Comparison of ENCODE assay signal across 1 cellular context in genomic region chr4:73725499-73725898, GRCh38.
TF ChIP-seq lines count a peak whose summit lies in the region.

No MANE protein-coding gene starts in this region.

TF ChIP-seq in endothelial cell of umbilical vein, 7 proteins besides CTCF, POLR2A, EP300 and RAD21:
- no peak for TF ChIP-seq JUN (IDR thresholded peaks at IDR 0.05; ENCODE audit: borderline replicate concordance, insufficient read depth, insufficient read length, low read depth)
- no peak for TF ChIP-seq MYC (IDR thresholded peaks at IDR 0.05; ENCODE audit: low read depth, low read length)
- TF ChIP-seq EZH2 (IDR thresholded peaks at IDR 0.05; ENCODE audit: borderline replicate concordance, low read depth, low read length, severe bottlenecking) = no peak
- TF ChIP-seq POLR2AphosphoS5 (IDR thresholded peaks at IDR 0.05; ENCODE audit: insufficient read depth, low read depth, low read length) = no peak
- TF ChIP-seq MAX (IDR thresholded peaks at IDR 0.05; ENCODE audit: insufficient read depth, insufficient read length) = no peak
- no peak for TF ChIP-seq FOS (IDR thresholded peaks at IDR 0.05; ENCODE audit: borderline replicate concordance, insufficient read depth, low read length)
- TF ChIP-seq GATA2 (IDR thresholded peaks at IDR 0.05; ENCODE audit: insufficient read depth, insufficient read length, low read depth, low read length) = no peak
